Comparison of ENCODE assay signal across 9 cellular contexts in genomic region chr6:41884957-41885356, GRCh38.
"Had no signal": no experiment of that assay in that cellular context is flagged by ENCODE, and none has a peak within 500 bp of the region (broad histone marks: within the 10 kb centered on the region; RNA-seq: fewer than 3 reads in every experiment).

No MANE protein-coding gene starts in this region.

- H3K4me3 Mint-ChIP-seq: GM23338, H9, HFFc6 had no signal

- ATAC-seq: GM23338, HCT116 had no signal

- H3K27ac Mint-ChIP-seq: GM23338, H9, HFFc6 had no signal

- H3K27ac ChIP-seq: GM23248 had no signal

- H3K9me3 Mint-ChIP-seq: GM23338, H9, HFFc6 had no signal

- DNase-seq: GM23248, GOT3, H7, H9, HCEC 1CT, HFFc6 had no signal

- H3K9me3 ChIP-seq: HAP-1 had no signal

- H3K4me3 ChIP-seq: GM23248, GM23338, HAP-1 had no signal
